ENCODE assay signal across 11 cellular contexts in the genomic region with DNA sequence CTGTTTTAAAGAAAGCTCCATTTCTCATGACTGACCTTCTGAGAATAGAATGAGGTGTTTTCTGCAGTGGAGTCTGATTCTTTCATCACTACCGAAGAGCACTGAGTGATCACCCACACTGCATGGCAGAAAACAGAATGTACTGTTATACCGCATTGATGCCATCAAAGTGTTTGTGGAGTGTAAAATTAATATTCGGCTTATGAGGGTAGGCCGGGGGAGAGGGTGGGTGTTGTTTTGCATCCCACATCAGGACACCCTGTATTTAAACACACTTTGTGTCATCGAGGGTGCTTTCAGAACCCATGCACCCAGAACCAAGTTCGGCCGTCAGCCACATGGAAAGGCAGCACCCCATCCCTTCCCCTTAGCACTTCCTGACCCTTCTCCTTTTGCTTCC. TPM values are rescaled to one million over a fixed set of nuclear protein-coding genes. Genes with fewer than 3 reads are reported as not detected.
DNase-seq lines count a peak whose midpoint lies in the region; ATAC-seq lines count a peak whose summit lies in the region.
"Had no signal": no experiment of that assay in that cellular context is flagged by ENCODE, and none has a peak within 500 bp of the region (broad histone marks: within the 10 kb centered on the region; RNA-seq: fewer than 3 reads in every experiment).

No MANE protein-coding gene starts in this region.

- no peak overlapping the region for H2BK120ac ChIP-seq in neuronal stem cell (ENCODE audit: low read depth, low read length)

- no peaks in the 10 kb centered on the region for H3K79me1 ChIP-seq in neuronal stem cell (ENCODE audit: low read depth, low read length)

- H3K18ac ChIP-seq in neuronal stem cell (ENCODE audit: low read length) = no peak overlapping the region

- peaks cover 2 to 14% of the 10 kb centered on the region in 2 donors for H3K4me1 ChIP-seq in neuronal stem cell (ENCODE audit: control insufficient read depth in 2 of 2, insufficient read depth in 1 of 2, low read depth in 1 of 2, low read length in 2 of 2)

- H2BK5ac ChIP-seq in neuronal stem cell (ENCODE audit: low read length) = no peak overlapping the region

- no peak overlapping the region for H3K27ac ChIP-seq in neuronal stem cell (replicated peaks; ENCODE audit: low read length)
- H3K27ac ChIP-seq: thyroid gland had no signal

- H3K36me3 ChIP-seq in neuronal stem cell (replicated peaks in 1 of 2; ENCODE audit: control insufficient read depth in 2 of 2, insufficient read depth in 2 of 2, low read length in 2 of 2) = no peaks in the 10 kb centered on the region
- H3K36me3 ChIP-seq: thyroid gland had no signal

- no peak overlapping the region for H2AK5ac ChIP-seq in neuronal stem cell (ENCODE audit: low read depth, low read length)

- H4K91ac ChIP-seq in neuronal stem cell (ENCODE audit: low read depth, low read length, poor library complexity) = no peak overlapping the region

- no peak for ATAC-seq in activated CD8-positive, alpha-beta memory T cell treated with anti-CD3 and anti-CD28 coated beads, Interleukin-2, amount 10 ng/mL, durations not matched to agents 7 days and 5 days
- peak; percentile 25 for ATAC-seq in HG02763 (IDR thresholded peaks at IDR 0.05; ENCODE audit: unreplicated experiment)
- ATAC-seq in activated T-helper 17 cell treated with anti-CD3 and anti-CD28 coated beads, Interleukin-2, amount 50 U/mL, for 72 hours (replicated peaks) = peak; percentile 29

- H3K9me3 Mint-ChIP-seq in activated CD8-positive, alpha-beta memory T cell treated with anti-CD3 and anti-CD28 coated beads, Interleukin-2, amount 10 ng/mL, durations not matched to agents 7 days and 5 days (ENCODE audit: low read depth) = no peaks in the 10 kb centered on the region
- H3K9me3 Mint-ChIP-seq in activated T-helper 17 cell treated with anti-CD3 and anti-CD28 coated beads, Interleukin-2, amount 50 U/mL, for 72 hours = no peaks in the 10 kb centered on the region
- H3K9me3 Mint-ChIP-seq in stimulated activated naive CD8-positive, alpha-beta T cell treated with anti-CD3 and anti-CD28 coated beads, Interleukin-15, Interleukin-2, amounts not matched to agents 100 ng/mL and 50 ng/mL, for 24 hours = no peaks in the 10 kb centered on the region

- H3K9me3 ChIP-seq in neuronal stem cell (replicated peaks in 1 of 2; ENCODE audit: control insufficient read depth in 2 of 2, insufficient read depth in 1 of 2, low read depth in 1 of 2, low read length in 2 of 2) = no peaks in the 10 kb centered on the region
- H3K9me3 ChIP-seq: thyroid gland had no signal

- no peak overlapping the region for H2AFZ ChIP-seq in neuronal stem cell (ENCODE audit: low read length)

- H3K14ac ChIP-seq in neuronal stem cell (ENCODE audit: low read length) = no peak overlapping the region

- H2BK15ac ChIP-seq in neuronal stem cell (ENCODE audit: low read length) = no peak overlapping the region

- H3K4me2 ChIP-seq in neuronal stem cell (ENCODE audit: insufficient read depth, low read length, poor library complexity, severe bottlenecking) = no peak overlapping the region

- no peak overlapping the region for H3K4ac ChIP-seq in neuronal stem cell (ENCODE audit: low read length)

- no peak overlapping the region for H3K9ac ChIP-seq in neuronal stem cell (ENCODE audit: low read depth, low read length, poor library complexity)

- H3K23ac ChIP-seq in neuronal stem cell (ENCODE audit: low read depth, low read length, poor library complexity) = no peak overlapping the region

- H3K27me3 Mint-ChIP-seq in activated CD8-positive, alpha-beta memory T cell treated with anti-CD3 and anti-CD28 coated beads, Interleukin-2, amount 10 ng/mL, durations not matched to agents 7 days and 5 days = no peaks in the 10 kb centered on the region
- H3K27me3 Mint-ChIP-seq in activated T-helper 17 cell treated with anti-CD3 and anti-CD28 coated beads, Interleukin-2, amount 50 U/mL, for 72 hours = no peaks in the 10 kb centered on the region
- no peaks in the 10 kb centered on the region for H3K27me3 Mint-ChIP-seq in stimulated activated naive CD8-positive, alpha-beta T cell treated with anti-CD3 and anti-CD28 coated beads, Interleukin-15, Interleukin-2, amounts not matched to agents 100 ng/mL and 50 ng/mL, for 24 hours

- H2BK12ac ChIP-seq in neuronal stem cell (ENCODE audit: low read length) = no peak overlapping the region

- no peaks in the 10 kb centered on the region for H3K36me3 Mint-ChIP-seq in activated CD8-positive, alpha-beta memory T cell treated with anti-CD3 and anti-CD28 coated beads, Interleukin-2, amount 10 ng/mL, durations not matched to agents 7 days and 5 days
- no peaks in the 10 kb centered on the region for H3K36me3 Mint-ChIP-seq in activated T-helper 17 cell treated with anti-CD3 and anti-CD28 coated beads, Interleukin-2, amount 50 U/mL, for 72 hours (ENCODE audit: low read depth)
- no peaks in the 10 kb centered on the region for H3K36me3 Mint-ChIP-seq in stimulated activated naive CD8-positive, alpha-beta T cell treated with anti-CD3 and anti-CD28 coated beads, Interleukin-15, Interleukin-2, amounts not matched to agents 100 ng/mL and 50 ng/mL, for 24 hours (ENCODE audit: low read depth)

- CTCF ChIA-PET in activated CD8-positive, alpha-beta memory T cell treated with anti-CD3 and anti-CD28 coated beads, Interleukin-2, amount 10 ng/mL, durations not matched to agents 7 days and 5 days (lab: Charles Lee) = interaction anchor here (0.7 to 9.5 kb wide), 29 partner anchors 9 to 470 kb away, joined by 3 to 190 read pairs (median 4); no protein-coding TSS in a partner anchor

- DNase-seq in activated CD8-positive, alpha-beta memory T cell treated with anti-CD3 and anti-CD28 coated beads, Interleukin-2, amount 10 ng/mL, durations not matched to agents 7 days and 5 days = no peak
- DNase-seq in activated CD8-positive, alpha-beta memory T cell treated with anti-CD3 and anti-CD28 coated beads, Interleukin-2, amount 50 U/mL, for 4 hours = no peak
- no peak for DNase-seq in neuronal stem cell (ENCODE audit: low spot score)
- no peak for DNase-seq in GM19238 (ENCODE audit: insufficient read length, low spot score)
- no peak for DNase-seq in mesenteric fat pad (ENCODE audit: low spot score)
- DNase-seq: activated CD4-positive, alpha-beta T cell treated with anti-CD3 and anti-CD28 coated beads, Interleukin-2, amount 50 U/mL, for 4 hours; NCI-H1417 treated with DMSO at 0.1 percent for 48 hours; thyroid gland had no signal

- H3K27me3 ChIP-seq in neuronal stem cell (ENCODE audit: control insufficient read depth in 3 of 3, insufficient read depth in 3 of 3, low read depth in 1 of 3, low read length in 3 of 3) = no peaks in the 10 kb centered on the region
- H3K27me3 ChIP-seq: thyroid gland had no signal

- H4K8ac ChIP-seq in neuronal stem cell (ENCODE audit: low read depth, low read length) = no peak overlapping the region

- H3K27ac Mint-ChIP-seq in activated CD8-positive, alpha-beta memory T cell treated with anti-CD3 and anti-CD28 coated beads, Interleukin-2, amount 10 ng/mL, durations not matched to agents 7 days and 5 days = peak overlapping the region; percentile 93
- H3K27ac Mint-ChIP-seq in activated T-helper 17 cell treated with anti-CD3 and anti-CD28 coated beads, Interleukin-2, amount 50 U/mL, for 72 hours = peak overlapping the region; percentile 98
- peak overlapping the region; percentile 95 for H3K27ac Mint-ChIP-seq in stimulated activated naive CD8-positive, alpha-beta T cell treated with anti-CD3 and anti-CD28 coated beads, Interleukin-15, Interleukin-2, amounts not matched to agents 100 ng/mL and 50 ng/mL, for 24 hours

- H3K4me3 Mint-ChIP-seq in activated CD8-positive, alpha-beta memory T cell treated with anti-CD3 and anti-CD28 coated beads, Interleukin-2, amount 10 ng/mL, durations not matched to agents 7 days and 5 days = peak overlapping the region; percentile 56
- peak overlapping the region; percentile 81 for H3K4me3 Mint-ChIP-seq in activated T-helper 17 cell treated with anti-CD3 and anti-CD28 coated beads, Interleukin-2, amount 50 U/mL, for 72 hours
- peak overlapping the region; percentile 74 for H3K4me3 Mint-ChIP-seq in stimulated activated naive CD8-positive, alpha-beta T cell treated with anti-CD3 and anti-CD28 coated beads, Interleukin-15, Interleukin-2, amounts not matched to agents 100 ng/mL and 50 ng/mL, for 24 hours

- no CpG with 5 or more reads among the region's 7 CpGs for WGBS in neuronal stem cell (ENCODE audit: extremely low coverage in 2 of 2, insufficient read length in 2 of 2, insufficient replicate concordance in 1 of 2), 2 donors

- H3K4me3 ChIP-seq in neuronal stem cell (ENCODE audit: low read length in 2 of 2) = no peak overlapping the region
- H3K4me3 ChIP-seq: thyroid gland had no signal

- H3K4me1 Mint-ChIP-seq in activated CD8-positive, alpha-beta memory T cell treated with anti-CD3 and anti-CD28 coated beads, Interleukin-2, amount 10 ng/mL, durations not matched to agents 7 days and 5 days = peaks cover 79% of the 10 kb centered on the region
- H3K4me1 Mint-ChIP-seq in activated T-helper 17 cell treated with anti-CD3 and anti-CD28 coated beads, Interleukin-2, amount 50 U/mL, for 72 hours = peaks cover 76% of the 10 kb centered on the region
- peaks cover 87% of the 10 kb centered on the region for H3K4me1 Mint-ChIP-seq in stimulated activated naive CD8-positive, alpha-beta T cell treated with anti-CD3 and anti-CD28 coated beads, Interleukin-15, Interleukin-2, amounts not matched to agents 100 ng/mL and 50 ng/mL, for 24 hours (ENCODE audit: low read depth)

RNA-seq across cellular contexts. Expression of a gene that starts 41.3 kb away (rescaled TPM):
- total RNA-seq in activated CD8-positive, alpha-beta memory T cell treated with anti-CD3 and anti-CD28 coated beads, Interleukin-2, amount 10 ng/mL, durations not matched to agents 7 days and 5 days = 100 to 1,000 TPM; 408 to 671 TPM
- 100 to 1,000 TPM; 309 to 471 TPM for total RNA-seq in activated T-helper 17 cell treated with anti-CD3 and anti-CD28 coated beads, Interleukin-2, amount 50 U/mL, for 72 hours
- polyA plus RNA-seq in neuronal stem cell (2013, experiment 1 of 2) = 0.33 TPM
- polyA plus RNA-seq in neuronal stem cell (2013, experiment 2 of 2) = 0.37 TPM
- total RNA-seq in mesenteric fat pad = 154 TPM
